ENCODE assay signal across 23 cellular contexts in genomic region chr1:3120994-3121393, GRCh38. TPM values are rescaled to one million over a fixed set of nuclear protein-coding genes. Genes with fewer than 3 reads are reported as not detected.
A peak's percentile ranks its signal among the peaks of the same experiment; 100 is the strongest.
DNase-seq lines count a peak whose midpoint lies in the region; ATAC-seq and TF ChIP-seq lines count a peak whose summit lies in the region.
"Had no signal": no experiment of that assay in that cellular context is flagged by ENCODE, and none has a peak within 500 bp of the region (broad histone marks: within the 10 kb centered on the region; RNA-seq: fewer than 3 reads in every experiment).

No MANE protein-coding gene starts in this region.

- H3K4me3 ChIP-seq in cardiac muscle cell, result no peak overlapping the region
- H3K4me3 ChIP-seq in coronary artery, result no peak overlapping the region
- H3K4me3 ChIP-seq in tibial nerve, result peak overlapping the region in 1 of 4 donors; percentile 19
- H3K4me3 ChIP-seq: BLaER1, K562, MG63 had no signal

- H3K4me3 Mint-ChIP-seq in neural crest cell, result peak overlapping the region; percentile 66
- H3K4me3 Mint-ChIP-seq: CD4-positive, alpha-beta T cell; HFFc6 had no signal

- WGBS in tibial nerve, 2 donors, result 55 to 59% methylated on average over 14 of the region's 14 CpGs

- no peaks in the 10 kb centered on the region for H3K9me3 Mint-ChIP-seq in neural crest cell
- H3K9me3 Mint-ChIP-seq: CD4-positive, alpha-beta T cell had no signal

- no peak for TF ChIP-seq POLR2A in tibial nerve (IDR thresholded peaks at IDR 0.05)

- no peak for TF ChIP-seq EP300 in tibial nerve (IDR thresholded peaks at IDR 0.05)

- no peak for DNase-seq in cardiac muscle cell (ENCODE audit: low read depth in 1 of 2, low spot score in 1 of 2)
- no peak for DNase-seq in Right ventricle myocardium superior
- DNase-seq in coronary artery (ENCODE audit: low spot score), result no peak
- DNase-seq in neural crest cell (ENCODE audit: low read depth, low spot score), result no peak
- DNase-seq in tibial nerve (ENCODE audit: low spot score in 2 of 2), result no peak
- no peak for DNase-seq in NCI-H1930 (lab: John Stamatoyannopoulos, UW)
- no peak for DNase-seq in activated CD8-positive, alpha-beta memory T cell treated with anti-CD3 and anti-CD28 coated beads, Interleukin-2, amount 50 U/mL, for 48 hours
- DNase-seq in activated T-cell treated with anti-CD3 and anti-CD28 coated beads, Interleukin-2, amount 50 U/mL, for 1 hour, result no peak
- DNase-seq: ACHN; CD4-positive, alpha-beta T cell; COR-L47; DND-41; HFFc6; MG63; NCI-H1417; NCI-H1694 treated with DMSO at 0.1 percent for 48 hours; NCI-H446; NCI-H526 treated with DMSO at 0.1 percent for 48 hours; OCI-M1 had no signal

- H3K4me1 Mint-ChIP-seq in neural crest cell, result peaks cover 47% of the 10 kb centered on the region

- H3K27ac Mint-ChIP-seq in neural crest cell (ENCODE audit: unreplicated experiment), result peak overlapping the region; percentile 89
- H3K27ac Mint-ChIP-seq: CD4-positive, alpha-beta T cell; HFFc6 had no signal

- H3K9me3 ChIP-seq in cardiac muscle cell (ENCODE audit: low read depth) (no peaks in the 10 kb centered on the region), tibial nerve (no peaks in the 10 kb centered on the region)
- H3K9me3 ChIP-seq: BLaER1, MG63 had no signal

- H3K27ac ChIP-seq in cardiac muscle cell (peak overlapping the region; percentile 43), coronary artery (peak overlapping the region; percentile 90 to 91), tibial nerve (peak overlapping the region; percentile 75 to 94 (median 87))
- H3K27ac ChIP-seq: 22Rv1, BLaER1 had no signal

- intact Hi-C loops in Right ventricle myocardium superior (cut with DNase I), result no loop called here

- H3K27me3 ChIP-seq in cardiac muscle cell (no peaks in the 10 kb centered on the region), tibial nerve (no peaks in the 10 kb centered on the region)
- H3K27me3 ChIP-seq: MG63 had no signal

- H3K36me3 ChIP-seq in cardiac muscle cell (no peaks in the 10 kb centered on the region), tibial nerve (no peaks in the 10 kb centered on the region)
- H3K36me3 ChIP-seq: BLaER1, MG63 had no signal

- TF ChIP-seq CTCF in cardiac muscle cell (IDR thresholded peaks at IDR 0.05; ENCODE audit: low read depth, low read length) (no peak), coronary artery (IDR thresholded peaks at IDR 0.05) (no peak), neural crest cell (conservative IDR thresholded peaks at IDR 0.05) (no peak), tibial nerve (IDR thresholded peaks at IDR 0.05) (no peak)

- H3K36me3 Mint-ChIP-seq in neural crest cell (ENCODE audit: low read depth), result no peaks in the 10 kb centered on the region

- H3K27me3 Mint-ChIP-seq in neural crest cell (ENCODE audit: low read depth), result peaks cover 2% of the 10 kb centered on the region
- H3K27me3 Mint-ChIP-seq: CD4-positive, alpha-beta T cell had no signal

- H3K4me1 ChIP-seq in cardiac muscle cell (ENCODE audit: low read depth) (peaks cover 31% of the 10 kb centered on the region), tibial nerve (peaks cover 0 to 85% (median 25%) of the 10 kb centered on the region in 4 donors)
- H3K4me1 ChIP-seq: BLaER1 had no signal

- no peak for ATAC-seq in Right ventricle myocardium superior (ENCODE audit: poor library complexity)
- ATAC-seq: K562 had no signal

RNA-seq across cellular contexts. Expression of gene PRDM16, which starts 52.0 kb away (rescaled TPM):
- 27.6 and 55.8 TPM in 2 replicates for total RNA-seq in cardiac muscle cell
- 40.8 and 41.8 TPM in 2 replicates for polyA plus RNA-seq in cardiac muscle cell
- total RNA-seq in Right ventricle myocardium superior, result 14.2 TPM
- 11.7 and 13.2 TPM in 2 replicates for total RNA-seq in neural crest cell
- 10 to 100 TPM in 3 of 4 donors, 1 to 10 TPM in 1; 5.9 to 41.7 (median 11.2) TPM for total RNA-seq in tibial nerve
- total RNA-seq: CD4-positive, alpha-beta T cell; HFFc6; LHCN-M2 had no signal
